In genomic region chr7:151404216-151405011, GRCh38 we compare ENCODE assay signal across 2 cellular contexts.
TF ChIP-seq lines count a peak whose summit lies in the region.

No MANE protein-coding gene starts in this region.

TF ChIP-seq in K562, 482 proteins besides CTCF, POLR2A, EP300 and RAD21 (continued from another document and continues in another):
- TF ChIP-seq ZBTB49 (CRISPR knock-in tag; IDR thresholded peaks at IDR 0.05; ENCODE audit: borderline replicate concordance) (no peak), PHF8 (IDR thresholded peaks at IDR 0.05; ENCODE audit: borderline replicate concordance, low read length) (0 out of 2 replicates have a peak, but pooled peaks have one; percentile 4), ATF3 (IDR thresholded peaks at IDR 0.05) (peak; percentile 67; the same call in 1 of the 2 replicates), ATF3 (CRISPR knock-in tag; conservative IDR thresholded peaks at IDR 0.05) (no peak), ZNF592 (IDR thresholded peaks at IDR 0.05) (peak; percentile 34), JUND (IDR thresholded peaks at IDR 0.05; ENCODE audit: borderline replicate concordance, low read depth, low read length) (peak; percentile 91), JUND (tag; IDR thresholded peaks at IDR 0.05; ENCODE audit: borderline replicate concordance, low read depth, low read length) (peak; percentile 80; the same call in 2 of the 3 replicates), ID3 (CRISPR knock-in tag; IDR thresholded peaks at IDR 0.05) (no peak), ID3 (tag; IDR thresholded peaks at IDR 0.05) (0 out of 2 replicates have a peak, but pooled peaks have one; percentile 44), MCM3 (IDR thresholded peaks at IDR 0.05) (no peak), ZSCAN29 (IDR thresholded peaks at IDR 0.05) (no peak), PHF20 (IDR thresholded peaks at IDR 0.05; ENCODE audit: partially characterized antibody) (peak; percentile 36)
- TF ChIP-seq, protein P1, sequence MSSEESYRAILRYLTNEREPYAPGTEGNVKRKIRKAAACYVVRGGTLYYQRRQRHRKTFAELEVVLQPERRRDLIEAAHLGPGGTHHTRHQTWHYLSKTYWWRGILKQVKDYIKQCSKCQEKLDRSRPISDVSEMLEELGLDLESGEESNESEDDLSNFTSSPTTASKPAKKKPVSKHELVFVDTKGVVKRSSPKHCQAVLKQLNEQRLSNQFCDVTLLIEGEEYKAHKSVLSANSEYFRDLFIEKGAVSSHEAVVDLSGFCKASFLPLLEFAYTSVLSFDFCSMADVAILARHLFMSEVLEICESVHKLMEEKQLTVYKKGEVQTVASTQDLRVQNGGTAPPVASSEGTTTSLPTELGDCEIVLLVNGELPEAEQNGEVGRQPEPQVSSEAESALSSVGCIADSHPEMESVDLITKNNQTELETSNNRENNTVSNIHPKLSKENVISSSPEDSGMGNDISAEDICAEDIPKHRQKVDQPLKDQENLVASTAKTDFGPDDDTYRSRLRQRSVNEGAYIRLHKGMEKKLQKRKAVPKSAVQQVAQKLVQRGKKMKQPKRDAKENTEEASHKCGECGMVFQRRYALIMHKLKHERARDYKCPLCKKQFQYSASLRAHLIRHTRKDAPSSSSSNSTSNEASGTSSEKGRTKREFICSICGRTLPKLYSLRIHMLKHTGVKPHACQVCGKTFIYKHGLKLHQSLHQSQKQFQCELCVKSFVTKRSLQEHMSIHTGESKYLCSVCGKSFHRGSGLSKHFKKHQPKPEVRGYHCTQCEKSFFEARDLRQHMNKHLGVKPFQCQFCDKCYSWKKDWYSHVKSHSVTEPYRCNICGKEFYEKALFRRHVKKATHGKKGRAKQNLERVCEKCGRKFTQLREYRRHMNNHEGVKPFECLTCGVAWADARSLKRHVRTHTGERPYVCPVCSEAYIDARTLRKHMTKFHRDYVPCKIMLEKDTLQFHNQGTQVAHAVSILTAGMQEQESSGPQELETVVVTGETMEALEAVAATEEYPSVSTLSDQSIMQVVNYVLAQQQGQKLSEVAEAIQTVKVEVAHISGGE (CRISPR knock-in tag; IDR thresholded peaks at IDR 0.05) = no peak; a peak in 1 of 6 replicates
- TF ChIP-seq, protein P2, sequence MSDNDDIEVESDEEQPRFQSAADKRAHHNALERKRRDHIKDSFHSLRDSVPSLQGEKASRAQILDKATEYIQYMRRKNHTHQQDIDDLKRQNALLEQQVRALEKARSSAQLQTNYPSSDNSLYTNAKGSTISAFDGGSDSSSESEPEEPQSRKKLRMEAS (CRISPR knock-in tag; IDR thresholded peaks at IDR 0.05) = peak; percentile 13; the same call in 1 of the 2 replicates

TF ChIP-seq in liver, 16 proteins besides CTCF, POLR2A, EP300 and RAD21 (continued from another document):
- TF ChIP-seq, protein P2 (IDR thresholded peaks at IDR 0.05) = no peak
- no peak for TF ChIP-seq ZBTB33 (IDR thresholded peaks at IDR 0.05)
- TF ChIP-seq, protein P3, sequence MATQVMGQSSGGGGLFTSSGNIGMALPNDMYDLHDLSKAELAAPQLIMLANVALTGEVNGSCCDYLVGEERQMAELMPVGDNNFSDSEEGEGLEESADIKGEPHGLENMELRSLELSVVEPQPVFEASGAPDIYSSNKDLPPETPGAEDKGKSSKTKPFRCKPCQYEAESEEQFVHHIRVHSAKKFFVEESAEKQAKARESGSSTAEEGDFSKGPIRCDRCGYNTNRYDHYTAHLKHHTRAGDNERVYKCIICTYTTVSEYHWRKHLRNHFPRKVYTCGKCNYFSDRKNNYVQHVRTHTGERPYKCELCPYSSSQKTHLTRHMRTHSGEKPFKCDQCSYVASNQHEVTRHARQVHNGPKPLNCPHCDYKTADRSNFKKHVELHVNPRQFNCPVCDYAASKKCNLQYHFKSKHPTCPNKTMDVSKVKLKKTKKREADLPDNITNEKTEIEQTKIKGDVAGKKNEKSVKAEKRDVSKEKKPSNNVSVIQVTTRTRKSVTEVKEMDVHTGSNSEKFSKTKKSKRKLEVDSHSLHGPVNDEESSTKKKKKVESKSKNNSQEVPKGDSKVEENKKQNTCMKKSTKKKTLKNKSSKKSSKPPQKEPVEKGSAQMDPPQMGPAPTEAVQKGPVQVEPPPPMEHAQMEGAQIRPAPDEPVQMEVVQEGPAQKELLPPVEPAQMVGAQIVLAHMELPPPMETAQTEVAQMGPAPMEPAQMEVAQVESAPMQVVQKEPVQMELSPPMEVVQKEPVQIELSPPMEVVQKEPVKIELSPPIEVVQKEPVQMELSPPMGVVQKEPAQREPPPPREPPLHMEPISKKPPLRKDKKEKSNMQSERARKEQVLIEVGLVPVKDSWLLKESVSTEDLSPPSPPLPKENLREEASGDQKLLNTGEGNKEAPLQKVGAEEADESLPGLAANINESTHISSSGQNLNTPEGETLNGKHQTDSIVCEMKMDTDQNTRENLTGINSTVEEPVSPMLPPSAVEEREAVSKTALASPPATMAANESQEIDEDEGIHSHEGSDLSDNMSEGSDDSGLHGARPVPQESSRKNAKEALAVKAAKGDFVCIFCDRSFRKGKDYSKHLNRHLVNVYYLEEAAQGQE (IDR thresholded peaks at IDR 0.05) = no peak
